Comparison of ENCODE assay signal across 8 cellular contexts in the genomic region with DNA sequence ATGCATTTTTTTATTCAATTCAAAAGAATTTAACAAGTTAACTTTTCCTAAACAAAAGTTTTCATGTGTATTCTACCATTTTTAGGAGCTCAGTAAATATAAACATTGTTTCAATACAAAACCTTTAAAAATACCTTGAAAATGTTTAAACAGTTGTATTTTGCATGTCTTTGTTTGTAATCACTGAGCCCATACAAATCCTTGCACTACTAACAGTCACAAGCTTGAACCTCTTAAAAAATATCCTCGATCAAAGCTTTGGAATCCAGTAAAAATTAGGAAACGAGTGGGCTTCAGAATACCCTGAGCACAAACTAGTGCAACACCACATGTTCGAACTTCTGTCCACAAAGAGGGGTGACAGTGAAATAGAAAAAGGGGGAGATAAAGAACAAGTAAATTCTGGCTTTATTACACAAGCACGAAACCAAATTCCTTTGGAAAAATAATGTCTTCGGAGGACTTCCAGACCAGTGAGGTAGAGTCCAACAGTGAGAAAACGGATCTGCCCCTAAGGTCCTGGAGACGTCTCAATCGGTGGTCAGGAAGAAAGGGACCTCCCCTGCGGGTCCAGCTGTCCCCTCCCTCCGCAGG. TPM values are rescaled to one million over a fixed set of nuclear protein-coding genes. Genes with fewer than 3 reads are reported as not detected.
DNase-seq lines count a peak whose midpoint lies in the region; ATAC-seq and TF ChIP-seq lines count a peak whose summit lies in the region.

No MANE protein-coding gene starts in this region.

- peak overlapping the region; percentile 71 to 92 for H3K27ac Mint-ChIP-seq in natural killer cell

- no peaks in the 10 kb centered on the region for H3K36me3 Mint-ChIP-seq in natural killer cell

- peak overlapping the region; percentile 80 to 99 for H3K9ac ChIP-seq in colonic mucosa (ENCODE audit: low read depth in 2 of 2, low read length in 2 of 2)

- H3K9me3 ChIP-seq in KOPT-K1 (ENCODE audit: insufficient read depth, low read length, poor library complexity, severe bottlenecking) (no peaks in the 10 kb centered on the region), colonic mucosa (no peaks in the 10 kb centered on the region)

- H3K27ac ChIP-seq in KOPT-K1 (ENCODE audit: low read depth, low read length, poor library complexity, severe bottlenecking), result peak overlapping the region; percentile 77
- peak overlapping the region; percentile 92 for H3K27ac ChIP-seq in colonic mucosa

- H3K4me3 Mint-ChIP-seq in natural killer cell, result peak overlapping the region; percentile 89

- no peaks in the 10 kb centered on the region for H3K36me3 ChIP-seq in BJ (ENCODE audit: control insufficient read depth, insufficient read depth, low read length)
- H3K36me3 ChIP-seq in KOPT-K1 (ENCODE audit: insufficient read depth, low read length), result no peaks in the 10 kb centered on the region
- H3K36me3 ChIP-seq in colonic mucosa, result no peaks in the 10 kb centered on the region

- H3K4me3 ChIP-seq in BJ (ENCODE audit: low read depth, low read length) (peak overlapping the region; percentile 99), colonic mucosa (peak overlapping the region; percentile 87)

- no peaks in the 10 kb centered on the region for H3K9me3 Mint-ChIP-seq in natural killer cell

- H3K4me1 Mint-ChIP-seq in natural killer cell, result peaks cover 21 to 23% of the 10 kb centered on the region in 2 donors

- CTCF ChIA-PET in BJ (lab: Yijun Ruan, JAX), result interaction anchor here (0.6 to 4.8 kb wide), 22 partner anchors 16 to 609 kb away, joined by 3 to 53 read pairs (median 6); a partner anchor contains a TSS

- intact Hi-C loops in colonic mucosa (cut with DNase I) (no loop called here), natural killer cell (cut with micrococcal nuclease) (no loop called here)

- POLR2A ChIA-PET in BJ (lab: Charles Lee), result interaction anchor here (1.1 to 1.8 kb wide), 2 partner anchors 117 to 173 kb away, joined by 6 read pairs; no protein-coding TSS in a partner anchor

- H3K27me3 ChIP-seq in BJ (ENCODE audit: control insufficient read depth, insufficient read depth, low read length), result no peaks in the 10 kb centered on the region
- no peaks in the 10 kb centered on the region for H3K27me3 ChIP-seq in colonic mucosa

- DNase-seq in BJ (ENCODE audit: low read depth) (no peak), colonic mucosa (no peak), natural killer cell (no peak), nucleus accumbens (lab: John Stamatoyannopoulos, UW) (no peak), NCI-H2081 treated with DMSO at 0.1 percent for 48 hours (lab: John Stamatoyannopoulos, UW) (no peak), H4 (ENCODE audit: low spot score) (no peak)
- DNase-seq in activated effector memory CD4-positive, alpha-beta T cell treated with Interleukin-2 at 50 U/mL for 16 hours, result no peak

- no peak for ATAC-seq in natural killer cell

- TF ChIP-seq CTCF in BJ (IDR thresholded peaks at IDR 0.05; ENCODE audit: insufficient read depth, low read depth, low read length) (no peak), colonic mucosa (IDR thresholded peaks at IDR 0.05) (no peak), natural killer cell (IDR thresholded peaks at IDR 0.05) (no peak)

- peaks cover 0 to 2% of the 10 kb centered on the region in 2 donors for H3K27me3 Mint-ChIP-seq in natural killer cell (ENCODE audit: low read depth in 2 of 2)

- H3K4me1 ChIP-seq in colonic mucosa, result no peaks in the 10 kb centered on the region

RNA-seq across cellular contexts. Expression of a gene that starts 1.5 kb away (rescaled TPM):
- polyA plus RNA-seq in BJ (2011; rRNA removed), result 39.3 and 47.6 TPM in 2 replicates
- polyA minus RNA-seq in BJ (2011; rRNA and poly(A)+ RNA removed), result 20.0 and 22.7 TPM in 2 replicates
- total RNA-seq in colonic mucosa (10 to 100 TPM; 21.3 to 21.6 TPM), natural killer cell (10 to 100 TPM; 13.9 to 26.5 (median 14.1) TPM)
- total RNA-seq in H4 (2014; rRNA removed; shearing (Covaris generic)), result 22.2 and 26.6 TPM in 2 replicates
